ENCODE assay signal across 8 cellular contexts in genomic region chr14:92615451-92615850, GRCh38.
DNase-seq lines count a peak whose midpoint lies in the region; TF ChIP-seq lines count a peak whose summit lies in the region.

No MANE protein-coding gene starts in this region.

- no peak overlapping the region for H2AFZ ChIP-seq in H9 (ENCODE audit: low read length)

- no peak overlapping the region for H3K14ac ChIP-seq in H9 (ENCODE audit: insufficient read depth, low read length)

- no peak overlapping the region for H2BK20ac ChIP-seq in H9 (ENCODE audit: low read depth, low read length, poor library complexity, severe bottlenecking)

- H3T11ph ChIP-seq in H9 (ENCODE audit: low read length) = no peak overlapping the region

- H3K56ac ChIP-seq in H9 (ENCODE audit: insufficient read length, low read depth, low read length) = no peak overlapping the region

- TF ChIP-seq CTCF in GM20000 (IDR thresholded peaks at IDR 0.05; ENCODE audit: extremely low read depth, missing control alignments) (no peak), MCF 10A (IDR thresholded peaks at IDR 0.05; ENCODE audit: unreplicated experiment) (no peak), H9 (conservative IDR thresholded peaks at IDR 0.05) (no peak)

- H3K23me2 ChIP-seq in H9 (ENCODE audit: insufficient read length, low read depth, low read length, poor library complexity, severe bottlenecking) = no peaks in the 10 kb centered on the region

- no TSS peak for BruUV-seq in MCF 10A (replicated peaks; lab: Mats Ljungman, UMichigan)

- H3K27me3 Mint-ChIP-seq in MCF 10A (ENCODE audit: insufficient read depth, unreplicated experiment) = no peaks in the 10 kb centered on the region
- no peaks in the 10 kb centered on the region for H3K27me3 Mint-ChIP-seq in H9 (ENCODE audit: low read depth)

- no CpG with 5 or more reads among the region's 4 CpGs for WGBS in H9 (ENCODE audit: extremely low coverage, insufficient read length, low lambda C conversion rate)

- no peak overlapping the region for H2AK5ac ChIP-seq in H9 (ENCODE audit: insufficient read length, low read length)

- POLR2A ChIA-PET in MCF 10A (lab: Yijun Ruan, JAX) = no interaction called here

- H3K4me1 ChIP-seq in H9 (ENCODE audit: insufficient read depth, low read length) = no peaks in the 10 kb centered on the region; the same call in 1 of the 2 replicates

- CTCF ChIA-PET in MCF 10A (lab: Yijun Ruan, JAX) = interaction anchor here (0.6 kb wide), 1 partner anchor 42 kb away, joined by 4 read pairs; no protein-coding TSS in a partner anchor

- H3K27ac Mint-ChIP-seq in MCF 10A (ENCODE audit: low read depth, unreplicated experiment) (no peak overlapping the region), H9 (no peak overlapping the region)

- no peak overlapping the region for H4K8ac ChIP-seq in H9 (replicated peaks; ENCODE audit: insufficient read length, low read depth, low read length)

- no peak overlapping the region for H3K27ac ChIP-seq in H9 (ENCODE audit: insufficient read length, low read depth, low read length)

- no peaks in the 10 kb centered on the region for H3K9me3 ChIP-seq in H9 (ENCODE audit: control insufficient read depth, low read depth, low read length)

- H3K4me1 Mint-ChIP-seq in MCF 10A (ENCODE audit: insufficient read depth, unreplicated experiment) (peaks cover 11% of the 10 kb centered on the region), H9 (peaks cover 7 to 11% of the 10 kb centered on the region in 2 experiments)

- H3K36me3 Mint-ChIP-seq in MCF 10A (ENCODE audit: insufficient read depth, unreplicated experiment) (no peaks in the 10 kb centered on the region), H9 (ENCODE audit: insufficient read depth in 1 of 3, low read depth in 3 of 3) (no peaks in the 10 kb centered on the region)

- no peak overlapping the region for H3K4ac ChIP-seq in H9 (ENCODE audit: low read depth, low read length)

- H3K9me3 Mint-ChIP-seq in MCF 10A (ENCODE audit: unreplicated experiment) = no peaks in the 10 kb centered on the region
- H3K9me3 Mint-ChIP-seq in H9 = peaks cover 0 to 4% of the 10 kb centered on the region in 2 experiments; a peak in 2 of 5 replicates

- H3K79me1 ChIP-seq in H9 (ENCODE audit: insufficient read depth, low read depth, low read length, poor library complexity, severe bottlenecking) = no peaks in the 10 kb centered on the region

- H4K5ac ChIP-seq in H9 (ENCODE audit: insufficient read length, low read depth, low read length) = no peak overlapping the region

- no peak overlapping the region for H3K4me2 ChIP-seq in H9 (ENCODE audit: insufficient read depth, insufficient read length, low read length)

- H2BK12ac ChIP-seq in H9 (ENCODE audit: insufficient read length, low read depth, low read length) = no peak overlapping the region

- H3K18ac ChIP-seq in H9 (ENCODE audit: insufficient read length, low read depth, low read length) = no peak overlapping the region

- no peaks in the 10 kb centered on the region for H4K20me1 ChIP-seq in H9 (ENCODE audit: control insufficient read depth, insufficient read depth, insufficient read length)

- no peak overlapping the region for H3K23ac ChIP-seq in H9 (ENCODE audit: insufficient read length, low read depth, low read length)

- H2BK120ac ChIP-seq in H9 (ENCODE audit: low read depth, low read length, poor library complexity, severe bottlenecking) = no peak overlapping the region

- DNase-seq in GM20000 (ENCODE audit: low spot score) = peak; percentile 45
- DNase-seq in LoVo (ENCODE audit: low spot score) = peak; percentile 26
- peak; percentile 74 for DNase-seq in activated gamma-delta T cell treated with anti-CD3 and anti-CD28 coated beads, Interleukin-2, amount 50 U/mL, for 16 hours (ENCODE audit: low read depth)
- DNase-seq in stimulated activated CD8-positive, alpha-beta memory T cell treated with anti-CD3 and anti-CD28 coated beads, Interleukin-7, amount 100 ng/mL, for 24 hours (ENCODE audit: low read depth) = peak; percentile 19
- DNase-seq in MCF 10A (ENCODE audit: unreplicated experiment) = no peak
- DNase-seq in NCI-H1436 (lab: John Stamatoyannopoulos, UW) = no peak
- DNase-seq in NCI-H2029 (lab: John Stamatoyannopoulos, UW) = no peak
- DNase-seq in H9 = no peak

- H3K4me3 Mint-ChIP-seq in MCF 10A (ENCODE audit: unreplicated experiment) (no peak overlapping the region), H9 (no peak overlapping the region)

- H2BK5ac ChIP-seq in H9 (ENCODE audit: insufficient read length, low read length) = no peak overlapping the region

- no peaks in the 10 kb centered on the region for H3K79me2 ChIP-seq in H9 (ENCODE audit: insufficient read depth, low read length)

- no peak overlapping the region for H2BK15ac ChIP-seq in H9 (ENCODE audit: low read depth, low read length)

- no peak overlapping the region for H3K9ac ChIP-seq in H9 (ENCODE audit: extremely low read depth, insufficient read length, low read length)

- H4K91ac ChIP-seq in H9 (ENCODE audit: insufficient read length, low read depth, low read length) = no peak overlapping the region

- intact Hi-C loops in MCF 10A (cut with micrococcal nuclease) = no loop called here

- no peaks in the 10 kb centered on the region for H3K27me3 ChIP-seq in H9 (ENCODE audit: insufficient read depth, low read length)

Comparison
In these comparisons a context has a peak if more than half of its experiments do, and no peak if none do; other contexts are left out.
1. DNase-seq: peak in GM20000 (single experiment), LoVo (single experiment), activated gamma-delta T cell treated with anti-CD3 and anti-CD28 coated beads, Interleukin-2, amount 50 U/mL, for 16 hours (single experiment) and stimulated activated CD8-positive, alpha-beta memory T cell treated with anti-CD3 and anti-CD28 coated beads, Interleukin-7, amount 100 ng/mL, for 24 hours (single experiment); none in MCF 10A (single experiment), NCI-H1436 (single experiment), NCI-H2029 (single experiment) and H9 (single experiment).